In the genomic region with DNA sequence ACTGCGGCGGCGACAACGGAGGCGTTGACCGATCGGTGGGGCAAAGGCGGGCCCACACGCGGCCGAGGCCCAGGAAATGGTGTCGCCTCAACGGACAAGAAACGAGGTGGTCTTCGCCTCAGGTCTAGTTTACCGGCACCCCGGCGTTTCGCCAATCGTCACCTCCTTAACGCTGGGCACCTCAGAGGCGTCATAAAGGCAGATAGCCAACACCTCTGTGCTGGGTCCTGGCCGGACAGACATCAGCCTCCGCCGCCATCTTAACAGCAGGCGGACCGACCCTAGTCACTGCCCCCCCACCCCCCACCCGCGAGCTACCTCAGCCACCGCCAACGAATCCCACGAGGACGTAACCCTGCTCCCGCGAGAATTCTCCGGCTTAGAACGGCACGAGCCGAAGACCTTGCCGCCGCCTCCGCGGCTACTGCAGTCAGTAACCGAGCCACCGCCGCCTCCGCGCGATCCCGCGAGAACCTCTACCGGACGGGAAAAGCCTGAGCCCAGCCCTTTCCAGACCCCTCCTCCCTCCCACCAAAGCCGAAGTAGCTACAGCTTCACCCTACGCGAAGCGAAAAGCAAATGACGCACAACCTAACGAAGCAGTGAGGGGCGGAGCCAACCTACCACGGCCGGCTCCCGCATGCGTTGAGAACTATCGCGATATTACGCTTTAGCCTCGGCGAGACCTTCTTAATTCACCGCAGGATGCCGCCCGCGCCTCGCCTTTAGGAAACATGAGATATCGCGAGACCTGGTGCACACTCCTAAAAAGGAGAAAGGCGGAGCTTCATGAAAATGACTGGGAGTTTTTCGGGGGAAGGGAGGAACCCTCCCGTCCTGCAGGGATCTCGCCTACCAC, we compare ENCODE assay signal across 8 cellular contexts. TPM values are rescaled to one million over a fixed set of nuclear protein-coding genes. Genes with fewer than 3 reads are reported as not detected.
DNase-seq lines count a peak whose midpoint lies in the region; TF ChIP-seq lines count a peak whose summit lies in the region.

No MANE protein-coding gene starts in this region.

- peak overlapping the region; percentile 99 for H3K27ac Mint-ChIP-seq in nephron progenitor cell
- H3K27ac Mint-ChIP-seq in stimulated activated naive CD8-positive, alpha-beta T cell treated with anti-CD3 and anti-CD28 coated beads, Interleukin-15, Interleukin-2, amounts not matched to agents 100 ng/mL and 50 ng/mL, for 24 hours, result peak overlapping the region; percentile 95

- H3K27me3 ChIP-seq in MM.1S (replicated peaks; ENCODE audit: insufficient read depth, low read length), result no peaks in the 10 kb centered on the region

- no peaks in the 10 kb centered on the region for H3K9me3 ChIP-seq in ES-I3 (ENCODE audit: control insufficient read depth, insufficient read depth, low read length)
- no peaks in the 10 kb centered on the region for H3K9me3 ChIP-seq in MM.1S (replicated peaks; ENCODE audit: insufficient read depth, low read length)

- no peaks in the 10 kb centered on the region for H3K9me2 ChIP-seq in MM.1S (replicated peaks; ENCODE audit: insufficient read depth, low read length)

- peak overlapping the region; percentile 96 for H3K4me3 Mint-ChIP-seq in nephron progenitor cell
- H3K4me3 Mint-ChIP-seq in stimulated activated naive CD8-positive, alpha-beta T cell treated with anti-CD3 and anti-CD28 coated beads, Interleukin-15, Interleukin-2, amounts not matched to agents 100 ng/mL and 50 ng/mL, for 24 hours, result peak overlapping the region; percentile 94

- peaks cover 46% of the 10 kb centered on the region for H3K9me3 Mint-ChIP-seq in nephron progenitor cell
- no peaks in the 10 kb centered on the region for H3K9me3 Mint-ChIP-seq in stimulated activated naive CD8-positive, alpha-beta T cell treated with anti-CD3 and anti-CD28 coated beads, Interleukin-15, Interleukin-2, amounts not matched to agents 100 ng/mL and 50 ng/mL, for 24 hours

- H3K79me2 ChIP-seq in MM.1S (ENCODE audit: low read length), result peaks cover 62% of the 10 kb centered on the region

- peaks cover 10% of the 10 kb centered on the region; the same call in 1 of the 2 replicates for H3F3A ChIP-seq in MM.1S (ENCODE audit: insufficient read depth, low read length)

- H3K4me3 ChIP-seq in MM.1S (ENCODE audit: low read length) (peak overlapping the region; percentile 80), fibroblast of villous mesenchyme (ENCODE audit: low read depth, low read length) (peak overlapping the region; percentile 78)

- DNase-seq in HCEC 1CT (peak; percentile 95), MM.1S (peak; percentile 97), SHP77 treated with DMSO at 0.1 percent for 48 hours (lab: John Stamatoyannopoulos, UW) (peak; percentile 100), activated gamma-delta T cell treated with Interleukin-2 at 50 U/mL for 16 hours (peak; percentile 85), fibroblast of villous mesenchyme (ENCODE audit: low read depth) (peak; percentile 99), nephron progenitor cell (peak; percentile 82)

- peaks cover 23% of the 10 kb centered on the region for H3K4me1 Mint-ChIP-seq in nephron progenitor cell
- H3K4me1 Mint-ChIP-seq in stimulated activated naive CD8-positive, alpha-beta T cell treated with anti-CD3 and anti-CD28 coated beads, Interleukin-15, Interleukin-2, amounts not matched to agents 100 ng/mL and 50 ng/mL, for 24 hours (ENCODE audit: low read depth), result peaks cover 38% of the 10 kb centered on the region

- peaks cover 3% of the 10 kb centered on the region for H3K27me3 Mint-ChIP-seq in nephron progenitor cell (ENCODE audit: low read depth, poor library complexity)
- no peaks in the 10 kb centered on the region for H3K27me3 Mint-ChIP-seq in stimulated activated naive CD8-positive, alpha-beta T cell treated with anti-CD3 and anti-CD28 coated beads, Interleukin-15, Interleukin-2, amounts not matched to agents 100 ng/mL and 50 ng/mL, for 24 hours

- no peak overlapping the region for H2AFZ ChIP-seq in MM.1S (ENCODE audit: low read length)

- TF ChIP-seq CTCF in MM.1S (IDR thresholded peaks at IDR 0.05; ENCODE audit: low read length), result no peak
- no peak for TF ChIP-seq CTCF in fibroblast of villous mesenchyme (IDR thresholded peaks at IDR 0.05; ENCODE audit: insufficient read depth, low read depth, low read length)
- TF ChIP-seq CTCF in nephron progenitor cell (IDR thresholded peaks at IDR 0.05), result no peak

- H3K4me1 ChIP-seq in ES-I3 (ENCODE audit: insufficient read depth, low read length) (no peaks in the 10 kb centered on the region), MM.1S (ENCODE audit: low read length) (peaks cover 5% of the 10 kb centered on the region; the same call in 1 of the 2 replicates)

- H3K4me2 ChIP-seq in MM.1S (ENCODE audit: low read depth, low read length), result peak overlapping the region; percentile 92; the same call in 1 of the 2 replicates

- H3K9ac ChIP-seq in ES-I3 (ENCODE audit: low read depth, low read length) (peak overlapping the region; percentile 88), MM.1S (ENCODE audit: low read length) (peak overlapping the region; percentile 98)

- H3K36me3 ChIP-seq in ES-I3 (ENCODE audit: insufficient read depth, low read length) (peaks cover 4% of the 10 kb centered on the region), MM.1S (replicated peaks; ENCODE audit: insufficient read depth, low read length) (no peaks in the 10 kb centered on the region; the same call in 1 of the 2 replicates)

- peaks cover 22% of the 10 kb centered on the region for H3K36me3 Mint-ChIP-seq in nephron progenitor cell (ENCODE audit: low read depth)
- H3K36me3 Mint-ChIP-seq in stimulated activated naive CD8-positive, alpha-beta T cell treated with anti-CD3 and anti-CD28 coated beads, Interleukin-15, Interleukin-2, amounts not matched to agents 100 ng/mL and 50 ng/mL, for 24 hours (ENCODE audit: low read depth), result peaks cover 38% of the 10 kb centered on the region

- 0 out of 2 replicates have a peak, but pooled peaks cover 3% of the 10 kb centered on the region for H4K20me1 ChIP-seq in MM.1S (ENCODE audit: insufficient read depth, low read length)

- H3K27ac ChIP-seq in MM.1S (ENCODE audit: low read length), result peak overlapping the region; percentile 97

RNA-seq across cellular contexts. Expression of a gene that starts 2.7 kb away (rescaled TPM):
- total RNA-seq in fibroblast of villous mesenchyme, result 142 and 167 TPM in 2 replicates

Comparison
In these comparisons a context has a peak if more than half of its experiments do, and no peak if none do; other contexts are left out.
1. Peak in every context shown above with its lines: DNase-seq, H3K4me3 ChIP-seq and H3K27ac ChIP-seq.